In the genomic region with DNA sequence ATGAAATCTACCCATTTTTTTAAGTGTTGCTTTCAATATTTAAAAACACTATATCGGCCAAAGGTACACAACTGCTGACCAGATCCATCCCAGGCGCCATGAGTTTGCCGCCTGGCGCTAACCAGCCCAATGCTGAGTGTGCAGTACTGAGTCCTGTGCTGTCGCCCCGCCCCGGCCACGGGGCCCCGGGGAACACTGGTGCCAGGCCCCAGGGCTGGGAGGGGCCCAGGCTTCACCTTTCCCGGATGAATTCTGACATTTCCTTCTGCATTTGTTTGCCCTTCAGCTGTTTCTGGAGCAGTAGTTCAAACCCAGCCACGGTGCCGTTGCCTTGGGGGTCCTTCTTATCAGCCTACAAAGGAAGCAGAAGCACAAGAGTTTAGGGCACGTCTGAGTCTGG, we compare ENCODE assay signal across 28 cellular contexts. TPM values are rescaled to one million over a fixed set of nuclear protein-coding genes. Genes with fewer than 3 reads are reported as not detected.
"Had no signal": no experiment of that assay in that cellular context is flagged by ENCODE, and none has a peak within 500 bp of the region (broad histone marks: within the 10 kb centered on the region; RNA-seq: fewer than 3 reads in every experiment).

No MANE protein-coding gene starts in this region.

- H3K4me3 ChIP-seq: coronary artery, dorsolateral prefrontal cortex, esophagus squamous epithelium, gastrocnemius medialis, heart right ventricle, lower lobe of right lung, mucosa of descending colon had no signal

- H3K4me1 Mint-ChIP-seq: naive B cell had no signal

- H3K27me3 Mint-ChIP-seq: effector memory CD8-positive, alpha-beta T cell; naive B cell had no signal

- H3K9me3 ChIP-seq: gastrocnemius medialis, lower lobe of right lung had no signal

- H3K27ac Mint-ChIP-seq: endodermal cell, mesothelial cell of epicardium, naive B cell had no signal

- DNase-seq: dermis blood vessel endothelial cell; effector CD8-positive, alpha-beta T cell; effector memory CD8-positive, alpha-beta T cell; endodermal cell; erythroblast; esophagus squamous epithelium; foreskin fibroblast; foreskin melanocyte; gastrocnemius medialis; glutamatergic neuron; head of caudate nucleus; heart right ventricle; hippocampal formation; left colon; left ventricle myocardium superior; lower lobe of right lung; mesenchymal stem cell; mucosa of descending colon; naive B cell had no signal

- ATAC-seq: effector memory CD8-positive, alpha-beta T cell; esophagus mucosa; gastrocnemius medialis; heart right ventricle; left colon; left lobe of liver; left ventricle myocardium superior; lower lobe of right lung; mucosa of descending colon had no signal

- H3K27me3 ChIP-seq: dorsolateral prefrontal cortex, esophagus squamous epithelium, gastrocnemius medialis, heart right ventricle had no signal

- H3K9me3 Mint-ChIP-seq: effector memory CD8-positive, alpha-beta T cell; mesothelial cell of epicardium had no signal

- H3K27ac ChIP-seq: coronary artery, epithelial cell of prostate, esophagus squamous epithelium, gastrocnemius medialis, heart right ventricle, lower lobe of right lung had no signal

- H3K36me3 ChIP-seq: gastrocnemius medialis had no signal

- H3K4me1 ChIP-seq: esophagus squamous epithelium, gastrocnemius medialis, heart right ventricle, lower lobe of right lung had no signal

- H3K4me3 Mint-ChIP-seq: effector memory CD8-positive, alpha-beta T cell; endodermal cell; mesothelial cell of epicardium had no signal

RNA-seq across cellular contexts. Expression of gene RCVRN, which starts 37.8 kb away (rescaled TPM):
- total RNA-seq: dermis blood vessel endothelial cell, endodermal cell, esophagus mucosa, esophagus squamous epithelium, gastrocnemius medialis, glomerular endothelial cell, left lobe of liver, lower lobe of right lung, lung microvascular endothelial cell, myocyte had no signal
